17 cellular contexts compared by ENCODE assay signal in the genomic region with DNA sequence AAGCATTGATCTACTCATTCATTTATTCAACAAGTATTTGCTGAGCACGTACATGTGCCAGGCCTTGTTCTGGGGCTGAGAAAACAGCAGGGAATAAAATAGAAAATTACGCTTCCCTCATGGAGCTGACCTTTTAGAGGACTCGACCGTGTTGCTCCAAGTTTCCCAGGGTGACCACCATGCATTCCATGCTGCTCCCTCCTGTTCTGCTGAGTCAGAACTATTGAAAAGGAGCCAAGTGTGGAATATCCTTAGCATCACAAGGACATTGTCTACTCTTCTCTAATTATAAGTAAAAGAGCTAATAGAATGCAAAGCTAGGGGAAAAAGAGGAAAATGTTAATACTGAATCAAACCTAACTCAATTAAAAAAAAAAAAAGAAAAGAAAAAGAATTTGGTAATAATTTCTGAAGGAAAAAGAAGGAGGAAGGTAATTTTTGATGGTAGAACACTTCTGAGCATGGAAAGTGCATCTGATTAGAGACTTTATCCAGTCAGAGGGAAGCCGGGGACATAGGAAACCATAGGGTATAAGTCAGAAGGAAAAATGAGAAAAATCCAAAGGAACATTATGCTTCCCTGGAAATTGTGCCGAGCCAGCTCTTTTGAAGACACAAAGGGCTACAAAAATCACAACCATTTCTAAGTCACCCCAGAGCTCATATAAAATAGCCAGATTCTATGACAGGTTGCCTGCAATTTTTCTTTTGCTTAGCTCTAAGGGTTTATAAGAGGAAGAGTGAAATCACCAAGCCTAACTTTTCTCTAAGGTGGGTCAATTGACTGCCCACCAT.
A peak's percentile ranks its signal among the peaks of the same experiment; 100 is the strongest.
DNase-seq lines count a peak whose midpoint lies in the region; ATAC-seq, FAIRE-seq and TF ChIP-seq lines count a peak whose summit lies in the region.
"Had no signal": no experiment of that assay in that cellular context is flagged by ENCODE, and none has a peak within 500 bp of the region (broad histone marks: within the 10 kb centered on the region; RNA-seq: fewer than 3 reads in every experiment).

No MANE protein-coding gene starts in this region.

- WGBS in A549 (ENCODE audit: missing lambda C conversion rate), result 84% methylated on average over 6 of the region's 6 CpGs

- peak overlapping the region in 1 of 2 experiments; percentile 60; a peak in 2 of 6 replicates for H3K27ac ChIP-seq in A549

- FAIRE-seq in A549 (lab: Jason Lieb, UNC), result no peak

- H3K9me3 ChIP-seq in A549, result peaks cover 39% of the 10 kb centered on the region

- CTCF ChIA-PET in A549 (lab: Yijun Ruan, JAX), result interaction anchor here (0.6 to 1.5 kb wide), 3 partner anchors 21 to 1959 kb away, joined by 3 to 5 read pairs (median 4); no protein-coding TSS in a partner anchor

- DNase-seq in A549 (ENCODE audit: low read depth in 1 of 2, low spot score in 1 of 2) (no peak), RPMI7951 (ENCODE audit: low read depth) (peak; percentile 66), cardiac fibroblast (ENCODE audit: low read depth in 2 of 2) (peak; percentile 45 to 46), myocyte (ENCODE audit: low read depth) (peak; percentile 46), NCI-H526 treated with DMSO at 0.1 percent for 48 hours (lab: John Stamatoyannopoulos, UW) (no peak), D341Med (ENCODE audit: low spot score) (no peak)
- DNase-seq in activated naive CD4-positive, alpha-beta T cell treated with anti-CD3 and anti-CD28 coated beads, Interleukin-2, amount 50 U/mL, for 16 hours, result no peak
- DNase-seq: 8988T, DMS 273 treated with DMSO at 0.1 percent for 48 hours, GDM1, H9, NCI-H1417, NCI-H187, NCI-H345, NCI-H524 treated with DMSO at 0.1 percent for 48 hours, PC-3 had no signal

- POLR2A ChIA-PET in A549 (lab: Yijun Ruan, JAX), result no interaction called here

- H3K4me1 ChIP-seq in A549, result peaks cover 12% of the 10 kb centered on the region

- no peak for TF ChIP-seq POLR2A in A549 (IDR thresholded peaks at IDR 0.05; ENCODE audit: low read length)

- no peak for TF ChIP-seq EP300 in A549 (IDR thresholded peaks at IDR 0.05)

- ATAC-seq in A549 (no peak), HG02642 (IDR thresholded peaks at IDR 0.05; ENCODE audit: poor library complexity, unreplicated experiment) (no peak)
- ATAC-seq: PC-3 had no signal

- H3K4me2 ChIP-seq in A549, result no peak overlapping the region

- TF ChIP-seq CTCF in A549 (IDR thresholded peaks at IDR 0.05), result no peak
- no peak for TF ChIP-seq CTCF in cardiac fibroblast (IDR thresholded peaks at IDR 0.05; ENCODE audit: low read depth, low read length)

- no peak for TF ChIP-seq RAD21 in A549 (conservative IDR thresholded peaks at IDR 0.05 in 1 of 2, IDR thresholded peaks at IDR 0.05 in 1 of 2)

- H3K4me3 ChIP-seq in A549 (no peak overlapping the region), cardiac fibroblast (replicated peaks in 1 of 2; ENCODE audit: low read depth in 2 of 2, low read length in 2 of 2) (no peak overlapping the region)

TF ChIP-seq in A549, 52 proteins besides CTCF, POLR2A, EP300 and RAD21:
- TF ChIP-seq RARB (CRISPR knock-in tag; IDR thresholded peaks at IDR 0.05) (no peak), HOXB13 (CRISPR knock-in tag; IDR thresholded peaks at IDR 0.05; ENCODE audit: low read depth) (no peak), CHD4 (IDR thresholded peaks at IDR 0.05; ENCODE audit: borderline replicate concordance) (no peak), RNF2 (IDR thresholded peaks at IDR 0.05; ENCODE audit: borderline replicate concordance, low read depth) (no peak), HDAC2 (IDR thresholded peaks at IDR 0.05) (no peak), MAFK (IDR thresholded peaks at IDR 0.05; ENCODE audit: partially characterized antibody) (peak; percentile 67), HOXA7 (CRISPR knock-in tag; IDR thresholded peaks at IDR 0.05) (no peak), CBX8 (IDR thresholded peaks at IDR 0.05) (no peak)
TF ChIP-seq in A549: peak in this region for 1.

Comparison
In these comparisons a context has a peak if more than half of its experiments do, and no peak if none do; other contexts are left out.
1. DNase-seq: peak in RPMI7951 (single experiment), cardiac fibroblast (2 of 2) and myocyte (single experiment); none in A549 (0 of 2), activated naive CD4-positive, alpha-beta T cell treated with anti-CD3 and anti-CD28 coated beads, Interleukin-2, amount 50 U/mL, for 16 hours (single experiment), NCI-H526 treated with DMSO at 0.1 percent for 48 hours (single experiment) and D341Med (single experiment).